Comparison of ENCODE assay signal across 12 cellular contexts in genomic region chr2:96928277-96928781, GRCh38. TPM values are rescaled to one million over a fixed set of nuclear protein-coding genes. Genes with fewer than 3 reads are reported as not detected.
DNase-seq lines count a peak whose midpoint lies in the region; ATAC-seq and TF ChIP-seq lines count a peak whose summit lies in the region.
"Had no signal": no experiment of that assay in that cellular context is flagged by ENCODE, and none has a peak within 500 bp of the region (broad histone marks: within the 10 kb centered on the region; RNA-seq: fewer than 3 reads in every experiment).

No MANE protein-coding gene starts in this region.

- H3K36me3 ChIP-seq in PC-3 (ENCODE audit: low read depth, low read length): no peaks in the 10 kb centered on the region

- H3K9ac ChIP-seq in PC-3 (ENCODE audit: low read length): no peak overlapping the region

- H3K4me3 Mint-ChIP-seq in activated T-cell treated with anti-CD3 and anti-CD28 coated beads, Interleukin-2, amount 50 U/mL, for 4 hours: no peak overlapping the region
- H3K4me3 Mint-ChIP-seq: activated CD4-positive, alpha-beta memory T cell treated with anti-CD3 and anti-CD28 coated beads, Interleukin-2, amount 10 ng/mL, durations not matched to agents 7 days and 5 days; CD4-positive, alpha-beta T cell had no signal

- H3K27me3 Mint-ChIP-seq in activated T-cell treated with anti-CD3 and anti-CD28 coated beads, Interleukin-2, amount 50 U/mL, for 4 hours (ENCODE audit: low read depth): no peaks in the 10 kb centered on the region
- H3K27me3 Mint-ChIP-seq: CD4-positive, alpha-beta T cell had no signal

- H3K36me3 Mint-ChIP-seq in activated T-cell treated with anti-CD3 and anti-CD28 coated beads, Interleukin-2, amount 50 U/mL, for 4 hours (ENCODE audit: insufficient read depth): no peaks in the 10 kb centered on the region

- H3K4me3 ChIP-seq in PC-3 (ENCODE audit: low read length): peak overlapping the region; percentile 45

- H3K4me1 ChIP-seq in PC-3 (ENCODE audit: insufficient read depth, low read length): peaks cover 14% of the 10 kb centered on the region

- no peaks in the 10 kb centered on the region for H3K9me3 ChIP-seq in PC-3 (ENCODE audit: low read length)

- intact Hi-C loops in PC-3 (cut with micrococcal nuclease): no loop called here
- intact Hi-C loops in posterior vena cava (cut with DNase I): no loop called here

- DNase-seq in AG20443 (ENCODE audit: low spot score) (peak; percentile 51), PC-3 (no peak), globus pallidus (ENCODE audit: low spot score) (peak; percentile 81), posterior vena cava (ENCODE audit: low spot score) (peak; percentile 81), T1000 (lab: John Stamatoyannopoulos, UW) (no peak), HUDEP-2 (lab: John Stamatoyannopoulos, UW; ENCODE audit: unreplicated experiment in 76 of 76) (no peak)
- DNase-seq in activated CD4-positive, alpha-beta T cell treated with anti-CD3 and anti-CD28 coated beads for 4 hours: no peak
- DNase-seq in activated T-cell treated with anti-CD3 and anti-CD28 coated beads, Interleukin-2, amount 50 U/mL, for 4 hours: no peak
- DNase-seq: activated CD4-positive, alpha-beta memory T cell treated with anti-CD3 and anti-CD28 coated beads, Interleukin-2, amount 10 ng/mL, durations not matched to agents 7 days and 5 days; CD4-positive, alpha-beta T cell; RPMI8226 had no signal

- POLR2A ChIA-PET in PC-3 (lab: Charles Lee; ENCODE audit: unreplicated experiment): no interaction called here

- no peaks in the 10 kb centered on the region for H3K9me2 ChIP-seq in PC-3 (replicated peaks; ENCODE audit: low read length)

- BruUV-seq in PC-3 (replicated peaks; lab: Mats Ljungman, UMichigan): no TSS peak

- TF ChIP-seq CTCF in PC-3 (conservative IDR thresholded peaks at IDR 0.05; ENCODE audit: low read depth, low read length): no peak

- no peaks in the 10 kb centered on the region for H3K9me3 Mint-ChIP-seq in activated T-cell treated with anti-CD3 and anti-CD28 coated beads, Interleukin-2, amount 50 U/mL, for 4 hours
- H3K9me3 Mint-ChIP-seq: activated CD4-positive, alpha-beta memory T cell treated with anti-CD3 and anti-CD28 coated beads, Interleukin-2, amount 10 ng/mL, durations not matched to agents 7 days and 5 days; CD4-positive, alpha-beta T cell had no signal

- H3K27ac ChIP-seq in PC-3 (ENCODE audit: low read length): no peak overlapping the region

- H4K20me1 ChIP-seq in PC-3 (ENCODE audit: low read length): no peaks in the 10 kb centered on the region

- CTCF ChIA-PET in PC-3 (lab: Charles Lee): interaction anchor here (0.5 to 1.4 kb wide), 3 partner anchors 23 to 70 kb away, joined by 4 to 7 read pairs (median 5); partner anchors contain the start of gene ANKRD39

- H3K79me2 ChIP-seq in PC-3 (ENCODE audit: low read length): no peaks in the 10 kb centered on the region

- peak overlapping the region; percentile 65 for H2AFZ ChIP-seq in PC-3 (ENCODE audit: low read length)

- H3K4me2 ChIP-seq in PC-3 (ENCODE audit: low read length): peak overlapping the region; percentile 71

- ATAC-seq in PC-3: peak; percentile 23
- ATAC-seq in activated T-cell treated with anti-CD3 and anti-CD28 coated beads, Interleukin-2, amount 50 U/mL, for 4 hours: no peak

- peaks cover 24% of the 10 kb centered on the region for H3K4me1 Mint-ChIP-seq in activated T-cell treated with anti-CD3 and anti-CD28 coated beads, Interleukin-2, amount 50 U/mL, for 4 hours (ENCODE audit: low read depth)

- no peaks in the 10 kb centered on the region for H3K27me3 ChIP-seq in PC-3 (ENCODE audit: low read length)

- no peaks in the 10 kb centered on the region for H3F3A ChIP-seq in PC-3 (ENCODE audit: low read length, unreplicated experiment)

RNA-seq across cellular contexts. Expression of gene FAM178B, which starts 58.1 kb away (rescaled TPM):
- total RNA-seq in PC-3 (2014; rRNA removed): not detected in 2 replicates
- 1 to 10 TPM in 1 of 2 donors, under 1 TPM in 1; 0.38 to 1.2 TPM for total RNA-seq in posterior vena cava
- total RNA-seq in activated T-cell treated with anti-CD3 and anti-CD28 coated beads, Interleukin-2, amount 50 U/mL, for 4 hours: under 1 TPM in 2 of 3 donors, not detected in 1; 0.25 to 0.33 TPM
- total RNA-seq: HepG2 had no signal

RNA-seq across cellular contexts. Expression of gene SEMA4C, which starts 58.4 kb away (rescaled TPM):
- total RNA-seq in PC-3 (2014; rRNA removed) (20.6 and 29.8 TPM in 2 replicates), posterior vena cava (10 to 100 TPM; 35.0 to 41.6 TPM)
- total RNA-seq in activated T-cell treated with anti-CD3 and anti-CD28 coated beads, Interleukin-2, amount 50 U/mL, for 4 hours: 1 to 10 TPM; 7.5 to 9.7 (median 9.0) TPM

Comparison
In these comparisons a context has a peak if more than half of its experiments do, and no peak if none do; other contexts are left out.
1. DNase-seq: peak in AG20443 (single experiment), globus pallidus (single experiment) and posterior vena cava (single experiment); none in PC-3 (single experiment), T1000 (single experiment), HUDEP-2 (0 of 76), activated CD4-positive, alpha-beta T cell treated with anti-CD3 and anti-CD28 coated beads for 4 hours (0 of 2) and activated T-cell treated with anti-CD3 and anti-CD28 coated beads, Interleukin-2, amount 50 U/mL, for 4 hours (single experiment).